In genomic region chr4:122854860-122855259, GRCh38 we compare ENCODE assay signal across 11 cellular contexts. TPM values are rescaled to one million over a fixed set of nuclear protein-coding genes. Genes with fewer than 3 reads are reported as not detected.
DNase-seq lines count a peak whose midpoint lies in the region; ATAC-seq, FAIRE-seq and TF ChIP-seq lines count a peak whose summit lies in the region.
"Had no signal": no experiment of that assay in that cellular context is flagged by ENCODE, and none has a peak within 500 bp of the region (broad histone marks: within the 10 kb centered on the region; RNA-seq: fewer than 3 reads in every experiment).

No MANE protein-coding gene starts in this region.

- no peak overlapping the region for H3K4me3 Mint-ChIP-seq in nephron progenitor cell
- H3K4me3 Mint-ChIP-seq: neural crest cell had no signal

- H3K4me1 ChIP-seq in upper lobe of right lung (peaks cover 6% of the 10 kb centered on the region), small intestine (ENCODE audit: control insufficient read depth in 2 of 2, insufficient read depth in 1 of 2, low read depth in 1 of 2, low read length in 1 of 2) (peaks cover 0 to 3% of the 10 kb centered on the region in 2 donors)
- H3K4me1 ChIP-seq: SJSA1 had no signal

- FAIRE-seq in RCC 7860 (lab: Jason Lieb, UNC) (no peak), small intestine (lab: Jason Lieb, UNC) (no peak)
- FAIRE-seq: endometrium had no signal

- H3K27me3 ChIP-seq in upper lobe of right lung (no peaks in the 10 kb centered on the region), small intestine (ENCODE audit: control insufficient read depth in 2 of 2, insufficient read depth in 2 of 2, low read length in 2 of 2) (no peaks in the 10 kb centered on the region)
- H3K27me3 ChIP-seq: SJSA1 had no signal

- H3K27ac Mint-ChIP-seq in nephron progenitor cell, result peak overlapping the region; percentile 90

- H3K9me3 ChIP-seq in upper lobe of right lung, result no peaks in the 10 kb centered on the region
- no peaks in the 10 kb centered on the region for H3K9me3 ChIP-seq in small intestine (ENCODE audit: control insufficient read depth, low read depth)
- H3K9me3 ChIP-seq: SJSA1 had no signal

- peak; percentile 62 for ATAC-seq in upper lobe of right lung

- intact Hi-C loops in upper lobe of right lung (cut with DNase I), result no loop called here

- H3K36me3 Mint-ChIP-seq in nephron progenitor cell (ENCODE audit: low read depth), result peaks cover 5% of the 10 kb centered on the region

- H3K27ac ChIP-seq in upper lobe of right lung (peak overlapping the region; percentile 40), small intestine (ENCODE audit: low read depth in 1 of 2, low read length in 1 of 2) (peak overlapping the region in 1 of 2 donors; percentile 62)
- H3K27ac ChIP-seq: SJSA1 had no signal

- H3K27me3 Mint-ChIP-seq in nephron progenitor cell (ENCODE audit: low read depth, poor library complexity), result no peaks in the 10 kb centered on the region

- H3K9me3 Mint-ChIP-seq in nephron progenitor cell, result no peaks in the 10 kb centered on the region
- H3K9me3 Mint-ChIP-seq: neural crest cell had no signal

- no peaks in the 10 kb centered on the region for H3K36me3 ChIP-seq in upper lobe of right lung
- H3K36me3 ChIP-seq in small intestine (ENCODE audit: control insufficient read depth in 2 of 2, insufficient read depth in 2 of 2, low read length in 2 of 2), result no peaks in the 10 kb centered on the region

- peak overlapping the region; percentile 4 for H3K4me3 ChIP-seq in upper lobe of right lung
- no peak overlapping the region for H3K4me3 ChIP-seq in small intestine (ENCODE audit: low read depth in 1 of 2, low read length in 2 of 2)
- H3K4me3 ChIP-seq: SJSA1 had no signal

- TF ChIP-seq CTCF in nephron progenitor cell (IDR thresholded peaks at IDR 0.05) (no peak), upper lobe of right lung (IDR thresholded peaks at IDR 0.05) (no peak)

- WGBS in small intestine, 3 donors, result 66 to 81% (median 76%) methylated on average over 4 of the region's 4 CpGs

- H3K4me1 Mint-ChIP-seq in nephron progenitor cell, result peaks cover 41% of the 10 kb centered on the region

- DNase-seq in amygdala (lab: John Stamatoyannopoulos, UW) (peak in 55 of 56 donors; percentile 3 to 85 (median 62)), fibroblast of peridontal ligament (ENCODE audit: extremely low read depth) (peak; percentile 49), nephron progenitor cell (no peak), upper lobe of right lung (no peak), RCC 7860 (ENCODE audit: low spot score) (no peak), NCI-H1417 treated with DMSO at 0.1 percent for 48 hours (lab: John Stamatoyannopoulos, UW) (no peak), small intestine (no peak)
- DNase-seq: activated T-cell treated with anti-CD3 and anti-CD28 coated beads for 4 hours had no signal

RNA-seq across cellular contexts. Expression of gene FGF2, which starts 28.2 kb away (rescaled TPM):
- total RNA-seq in upper lobe of right lung, result 11.1 TPM
- polyA plus RNA-seq in small intestine, result 1 to 10 TPM in 1 of 3 donors, under 1 TPM in 2; 0.22 to 2.6 (median 0.81) TPM

Comparison
In these comparisons a context has a peak if more than half of its experiments do, and no peak if none do; other contexts are left out.
1. DNase-seq: peak in amygdala (55 of 56) and fibroblast of peridontal ligament (single experiment); none in nephron progenitor cell (single experiment), upper lobe of right lung (single experiment), RCC 7860 (single experiment), NCI-H1417 treated with DMSO at 0.1 percent for 48 hours (single experiment) and small intestine (single experiment).